Comparison of ENCODE assay signal across 9 cellular contexts in the genomic region with DNA sequence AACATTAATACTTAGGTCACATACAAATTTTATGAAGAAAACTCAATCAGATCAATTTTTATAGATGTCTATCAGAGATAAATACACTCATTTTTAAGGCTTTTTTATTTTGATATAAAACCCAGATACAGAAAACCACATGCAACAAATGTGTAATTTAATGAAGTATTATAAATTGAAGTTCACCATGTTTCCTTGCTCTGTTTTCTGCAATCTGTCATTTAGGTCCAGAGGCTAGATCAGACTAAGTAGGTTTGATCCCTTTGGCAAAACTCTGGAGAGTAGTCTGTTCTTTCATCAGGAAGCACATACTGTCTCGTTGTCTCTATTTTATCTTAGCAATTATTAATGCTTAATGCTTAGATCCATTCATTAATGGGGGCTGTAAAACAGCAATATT.
"Had no signal": no experiment of that assay in that cellular context is flagged by ENCODE, and none has a peak within 500 bp of the region (broad histone marks: within the 10 kb centered on the region; RNA-seq: fewer than 3 reads in every experiment).

No MANE protein-coding gene starts in this region.

- H3K4me2 ChIP-seq: GM23338 had no signal

- H3K9ac ChIP-seq: GM23248 had no signal

- H3K4me1 ChIP-seq: HAP-1 had no signal

- ATAC-seq: GM23338, HCT116 had no signal

- H3K4me1 Mint-ChIP-seq: GM23338, H9 had no signal

- H3K27ac ChIP-seq: GM23248 had no signal

- H3K4me3 ChIP-seq: GM23248, GM23338, HAP-1 had no signal

- DNase-seq: GM23248, GOT3, H7, H9, HCEC 1CT, HFFc6 had no signal

- H3K27ac Mint-ChIP-seq: GM23338, H9, HFFc6 had no signal

- H2AFZ ChIP-seq: GM23248, GM23338 had no signal

- H3K36me3 ChIP-seq: HAP-1 had no signal

- H3K9me3 ChIP-seq: HAP-1 had no signal

- H3K9me3 Mint-ChIP-seq: GM23338, H9 had no signal

- H3K4me3 Mint-ChIP-seq: GM23338, H9, HFFc6 had no signal
